1 cellular context compared by ENCODE assay signal in genomic region chr15:56185980-56186379, GRCh38.
TF ChIP-seq lines count a peak whose summit lies in the region.

No MANE protein-coding gene starts in this region.

TF ChIP-seq in GM12878, 131 proteins besides CTCF, POLR2A, EP300 and RAD21 (continued from another document):
- TF ChIP-seq, protein P1, sequence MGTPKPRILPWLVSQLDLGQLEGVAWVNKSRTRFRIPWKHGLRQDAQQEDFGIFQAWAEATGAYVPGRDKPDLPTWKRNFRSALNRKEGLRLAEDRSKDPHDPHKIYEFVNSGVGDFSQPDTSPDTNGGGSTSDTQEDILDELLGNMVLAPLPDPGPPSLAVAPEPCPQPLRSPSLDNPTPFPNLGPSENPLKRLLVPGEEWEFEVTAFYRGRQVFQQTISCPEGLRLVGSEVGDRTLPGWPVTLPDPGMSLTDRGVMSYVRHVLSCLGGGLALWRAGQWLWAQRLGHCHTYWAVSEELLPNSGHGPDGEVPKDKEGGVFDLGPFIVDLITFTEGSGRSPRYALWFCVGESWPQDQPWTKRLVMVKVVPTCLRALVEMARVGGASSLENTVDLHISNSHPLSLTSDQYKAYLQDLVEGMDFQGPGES (IDR thresholded peaks at IDR 0.05) = no peak
- TF ChIP-seq POLR2AphosphoS2 (IDR thresholded peaks at IDR 0.05; ENCODE audit: low read depth, low read length) = no peak
